ENCODE assay signal across 8 cellular contexts in genomic region chr22:29030016-29030617, GRCh38. TPM values are rescaled to one million over a fixed set of nuclear protein-coding genes. Genes with fewer than 3 reads are reported as not detected.
DNase-seq lines count a peak whose midpoint lies in the region; ATAC-seq and TF ChIP-seq lines count a peak whose summit lies in the region.

No MANE protein-coding gene starts in this region.

- no peaks in the 10 kb centered on the region for H3K36me3 ChIP-seq in mucosa of rectum (ENCODE audit: control insufficient read depth in 2 of 2, insufficient read depth in 2 of 2, low read length in 2 of 2)

- peaks cover 23 to 33% of the 10 kb centered on the region in 2 donors for H3K4me1 ChIP-seq in mucosa of rectum (ENCODE audit: control insufficient read depth in 2 of 2, insufficient read depth in 2 of 2, low read length in 2 of 2)

- peak overlapping the region in 1 of 2 donors; percentile 45 for H3K9ac ChIP-seq in mucosa of rectum (ENCODE audit: low read depth in 1 of 2, low read length in 2 of 2)

- H3K4me3 ChIP-seq in choroid plexus epithelial cell (ENCODE audit: low read depth, low read length) (peak overlapping the region; percentile 55), mucosa of rectum (ENCODE audit: low read length in 2 of 2) (peak overlapping the region; percentile 52 to 69)

- H3K9me3 ChIP-seq in mucosa of rectum (ENCODE audit: control insufficient read depth in 2 of 2, low read length in 2 of 2) = no peaks in the 10 kb centered on the region

- DNase-seq in A172 (ENCODE audit: low spot score) (peak; percentile 45), HuH-7 (ENCODE audit: low spot score) (peak; percentile 73), choroid plexus epithelial cell (ENCODE audit: low read depth) (peak; percentile 57), SKM-1 treated with dmso at 0.1 percent for 144 hours (lab: John Stamatoyannopoulos, UW; ENCODE audit: unreplicated experiment) (no peak)

- H3K27me3 ChIP-seq in mucosa of rectum (ENCODE audit: control insufficient read depth in 2 of 2, insufficient read depth in 2 of 2, low read length in 2 of 2) = peaks cover 0 to 3% of the 10 kb centered on the region in 2 donors

- TF ChIP-seq CTCF in choroid plexus epithelial cell (conservative IDR thresholded peaks at IDR 0.05; ENCODE audit: low read depth, low read length) = no peak

- no peak for ATAC-seq in HG03175 (IDR thresholded peaks at IDR 0.05; ENCODE audit: unreplicated experiment)
- no peak for ATAC-seq in GM19467 (IDR thresholded peaks at IDR 0.05; ENCODE audit: unreplicated experiment)
- no peak for ATAC-seq in HG03565 (IDR thresholded peaks at IDR 0.05; ENCODE audit: unreplicated experiment)

- peak overlapping the region; percentile 69 to 77 for H3K27ac ChIP-seq in mucosa of rectum (ENCODE audit: low read depth in 2 of 2, low read length in 2 of 2)

RNA-seq across cellular contexts. Expression of gene C22orf31, which starts 31.5 kb away (rescaled TPM):
- total RNA-seq in A172 (2014; rRNA removed; shearing (Covaris generic)) = not detected in 2 replicates

RNA-seq across cellular contexts. Expression of gene KREMEN1, which starts 42.7 kb away (rescaled TPM):
- total RNA-seq in A172 (2014; rRNA removed; shearing (Covaris generic)) = 2.0 and 2.1 TPM in 2 replicates
